Comparison of ENCODE assay signal across 1 cellular context in the genomic region with DNA sequence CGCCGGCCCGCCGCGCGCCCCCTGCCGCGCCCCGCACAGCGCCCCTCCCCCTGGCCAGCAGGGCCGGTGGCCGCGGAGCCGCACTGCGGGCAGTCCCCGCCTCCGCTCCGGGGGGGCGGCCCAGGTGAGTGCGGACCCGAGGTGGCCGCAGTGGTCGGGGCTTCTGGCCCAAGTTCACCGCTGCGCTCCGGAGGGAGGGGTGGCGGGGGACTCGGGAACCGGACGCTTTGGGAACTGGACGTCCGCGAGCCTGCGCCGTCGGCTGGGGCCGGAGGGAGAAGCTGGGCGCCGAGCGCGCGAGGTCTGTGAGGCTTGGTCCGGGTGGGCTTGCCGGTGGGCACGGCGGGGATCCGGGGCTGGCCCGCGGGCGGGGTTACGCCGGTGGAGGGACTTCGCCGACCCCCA.
TF ChIP-seq lines count a peak whose summit lies in the region.

No MANE protein-coding gene starts in this region.

TF ChIP-seq in HEK293, 187 proteins besides CTCF, POLR2A, EP300 and RAD21 (continued from another document and continues in another):
- TF ChIP-seq, protein P1, sequence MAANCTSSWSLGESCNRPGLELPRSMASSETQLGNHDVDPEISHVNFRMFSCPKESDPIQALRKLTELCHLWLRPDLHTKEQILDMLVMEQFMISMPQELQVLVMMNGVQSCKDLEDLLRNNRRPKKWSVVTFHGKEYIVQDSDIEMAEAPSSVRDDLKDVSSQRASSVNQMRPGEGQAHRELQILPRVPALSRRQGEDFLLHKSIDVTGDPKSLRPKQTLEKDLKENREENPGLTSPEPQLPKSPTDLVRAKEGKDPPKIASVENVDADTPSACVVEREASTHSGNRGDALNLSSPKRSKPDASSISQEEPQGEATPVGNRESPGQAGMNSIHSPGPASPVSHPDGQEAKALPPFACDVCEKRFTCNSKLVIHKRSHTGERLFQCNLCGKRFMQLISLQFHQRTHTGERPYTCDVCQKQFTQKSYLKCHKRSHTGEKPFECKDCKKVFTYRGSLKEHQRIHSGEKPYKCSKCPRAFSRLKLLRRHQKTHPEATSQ (tag by site-specific recombination; IDR thresholded peaks at IDR 0.05), result no peak
- TF ChIP-seq HOXC10 (CRISPR knock-in tag; IDR thresholded peaks at IDR 0.05) (no peak), HOXD13 (CRISPR knock-in tag; IDR thresholded peaks at IDR 0.05; ENCODE audit: borderline replicate concordance) (no peak), ZNF792 (tag by site-specific recombination; IDR thresholded peaks at IDR 0.05) (0 out of 2 replicates have a peak, but pooled peaks have one; percentile 39), ZNF23 (tag by site-specific recombination; IDR thresholded peaks at IDR 0.05; ENCODE audit: borderline replicate concordance) (no peak), ZNF623 (tag by site-specific recombination; IDR thresholded peaks at IDR 0.05) (no peak), ZNF433 (tag by site-specific recombination; IDR thresholded peaks at IDR 0.05; ENCODE audit: low read depth) (no peak), ZNF223 (tag by site-specific recombination; IDR thresholded peaks at IDR 0.05) (no peak), ZNF548 (tag by site-specific recombination; IDR thresholded peaks at IDR 0.05) (no peak), ZNF558 (tag by site-specific recombination; IDR thresholded peaks at IDR 0.05) (no peak), SETDB1 (IDR thresholded peaks at IDR 0.05; ENCODE audit: insufficient read length, low read length) (no peak), GFI1B (tag by site-specific recombination; IDR thresholded peaks at IDR 0.05) (no peak), ZNF837 (tag by site-specific recombination; IDR thresholded peaks at IDR 0.05) (no peak), ZNF530 (tag by site-specific recombination; IDR thresholded peaks at IDR 0.05; ENCODE audit: low read depth) (no peak), SP7 (tag by site-specific recombination; IDR thresholded peaks at IDR 0.05) (no peak), ZNF133 (tag by site-specific recombination; IDR thresholded peaks at IDR 0.05) (no peak), SALL2 (tag by site-specific recombination; IDR thresholded peaks at IDR 0.05; ENCODE audit: borderline replicate concordance) (no peak), ZNF416 (tag by site-specific recombination; IDR thresholded peaks at IDR 0.05) (no peak), ZNF302 (tag by site-specific recombination; IDR thresholded peaks at IDR 0.05; ENCODE audit: low read depth) (no peak), ZNF707 (tag by site-specific recombination; IDR thresholded peaks at IDR 0.05) (no peak), ZNF121 (tag by site-specific recombination; IDR thresholded peaks at IDR 0.05) (no peak), ZNF311 (tag by site-specific recombination; IDR thresholded peaks at IDR 0.05; ENCODE audit: borderline replicate concordance) (no peak), ZNF138 (tag by site-specific recombination; IDR thresholded peaks at IDR 0.05; ENCODE audit: borderline replicate concordance) (no peak), KLF10 (tag by site-specific recombination; IDR thresholded peaks at IDR 0.05) (no peak), ZXDB (tag by site-specific recombination; IDR thresholded peaks at IDR 0.05) (no peak), ZNF16 (tag by site-specific recombination; IDR thresholded peaks at IDR 0.05; ENCODE audit: low read depth) (no peak), ZNF140 (tag by site-specific recombination; IDR thresholded peaks at IDR 0.05) (no peak), ZNF239 (tag by site-specific recombination; IDR thresholded peaks at IDR 0.05) (no peak), ZNF274 (IDR thresholded peaks at IDR 0.05; ENCODE audit: low read length) (no peak), ZNF274 (tag by site-specific recombination; IDR thresholded peaks at IDR 0.05; ENCODE audit: borderline replicate concordance) (no peak), ZNF146 (tag by site-specific recombination; IDR thresholded peaks at IDR 0.05) (no peak), ZNF610 (tag by site-specific recombination; IDR thresholded peaks at IDR 0.05; ENCODE audit: borderline replicate concordance) (no peak), ZNF544 (tag by site-specific recombination; IDR thresholded peaks at IDR 0.05) (no peak), ZNF629 (tag by site-specific recombination; IDR thresholded peaks at IDR 0.05) (no peak), ZNF624 (tag by site-specific recombination; IDR thresholded peaks at IDR 0.05) (no peak), ZNF843 (tag by site-specific recombination; IDR thresholded peaks at IDR 0.05) (no peak), ZNF670 (tag by site-specific recombination; IDR thresholded peaks at IDR 0.05; ENCODE audit: low read depth) (no peak)
- TF ChIP-seq, protein P2, sequence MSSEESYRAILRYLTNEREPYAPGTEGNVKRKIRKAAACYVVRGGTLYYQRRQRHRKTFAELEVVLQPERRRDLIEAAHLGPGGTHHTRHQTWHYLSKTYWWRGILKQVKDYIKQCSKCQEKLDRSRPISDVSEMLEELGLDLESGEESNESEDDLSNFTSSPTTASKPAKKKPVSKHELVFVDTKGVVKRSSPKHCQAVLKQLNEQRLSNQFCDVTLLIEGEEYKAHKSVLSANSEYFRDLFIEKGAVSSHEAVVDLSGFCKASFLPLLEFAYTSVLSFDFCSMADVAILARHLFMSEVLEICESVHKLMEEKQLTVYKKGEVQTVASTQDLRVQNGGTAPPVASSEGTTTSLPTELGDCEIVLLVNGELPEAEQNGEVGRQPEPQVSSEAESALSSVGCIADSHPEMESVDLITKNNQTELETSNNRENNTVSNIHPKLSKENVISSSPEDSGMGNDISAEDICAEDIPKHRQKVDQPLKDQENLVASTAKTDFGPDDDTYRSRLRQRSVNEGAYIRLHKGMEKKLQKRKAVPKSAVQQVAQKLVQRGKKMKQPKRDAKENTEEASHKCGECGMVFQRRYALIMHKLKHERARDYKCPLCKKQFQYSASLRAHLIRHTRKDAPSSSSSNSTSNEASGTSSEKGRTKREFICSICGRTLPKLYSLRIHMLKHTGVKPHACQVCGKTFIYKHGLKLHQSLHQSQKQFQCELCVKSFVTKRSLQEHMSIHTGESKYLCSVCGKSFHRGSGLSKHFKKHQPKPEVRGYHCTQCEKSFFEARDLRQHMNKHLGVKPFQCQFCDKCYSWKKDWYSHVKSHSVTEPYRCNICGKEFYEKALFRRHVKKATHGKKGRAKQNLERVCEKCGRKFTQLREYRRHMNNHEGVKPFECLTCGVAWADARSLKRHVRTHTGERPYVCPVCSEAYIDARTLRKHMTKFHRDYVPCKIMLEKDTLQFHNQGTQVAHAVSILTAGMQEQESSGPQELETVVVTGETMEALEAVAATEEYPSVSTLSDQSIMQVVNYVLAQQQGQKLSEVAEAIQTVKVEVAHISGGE (tag by site-specific recombination; conservative IDR thresholded peaks at IDR 0.05; ENCODE audit: low read depth), result no peak
- TF ChIP-seq, protein P3, sequence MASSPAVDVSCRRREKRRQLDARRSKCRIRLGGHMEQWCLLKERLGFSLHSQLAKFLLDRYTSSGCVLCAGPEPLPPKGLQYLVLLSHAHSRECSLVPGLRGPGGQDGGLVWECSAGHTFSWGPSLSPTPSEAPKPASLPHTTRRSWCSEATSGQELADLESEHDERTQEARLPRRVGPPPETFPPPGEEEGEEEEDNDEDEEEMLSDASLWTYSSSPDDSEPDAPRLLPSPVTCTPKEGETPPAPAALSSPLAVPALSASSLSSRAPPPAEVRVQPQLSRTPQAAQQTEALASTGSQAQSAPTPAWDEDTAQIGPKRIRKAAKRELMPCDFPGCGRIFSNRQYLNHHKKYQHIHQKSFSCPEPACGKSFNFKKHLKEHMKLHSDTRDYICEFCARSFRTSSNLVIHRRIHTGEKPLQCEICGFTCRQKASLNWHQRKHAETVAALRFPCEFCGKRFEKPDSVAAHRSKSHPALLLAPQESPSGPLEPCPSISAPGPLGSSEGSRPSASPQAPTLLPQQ (tag by site-specific recombination; IDR thresholded peaks at IDR 0.05), result no peak
- TF ChIP-seq, protein P4, sequence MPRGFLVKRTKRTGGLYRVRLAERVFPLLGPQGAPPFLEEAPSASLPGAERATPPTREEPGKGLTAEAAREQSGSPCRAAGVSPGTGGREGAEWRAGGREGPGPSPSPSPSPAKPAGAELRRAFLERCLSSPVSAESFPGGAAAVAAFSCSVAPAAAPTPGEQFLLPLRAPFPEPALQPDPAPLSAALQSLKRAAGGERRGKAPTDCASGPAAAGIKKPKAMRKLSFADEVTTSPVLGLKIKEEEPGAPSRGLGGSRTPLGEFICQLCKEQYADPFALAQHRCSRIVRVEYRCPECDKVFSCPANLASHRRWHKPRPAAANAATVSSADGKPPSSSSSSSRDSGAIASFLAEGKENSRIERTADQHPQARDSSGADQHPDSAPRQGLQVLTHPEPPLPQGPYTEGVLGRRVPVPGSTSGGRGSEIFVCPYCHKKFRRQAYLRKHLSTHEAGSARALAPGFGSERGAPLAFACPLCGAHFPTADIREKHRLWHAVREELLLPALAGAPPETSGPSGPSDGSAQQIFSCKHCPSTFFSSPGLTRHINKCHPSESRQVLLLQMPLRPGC (tag by site-specific recombination; IDR thresholded peaks at IDR 0.05), result no peak
- TF ChIP-seq, protein P5, sequence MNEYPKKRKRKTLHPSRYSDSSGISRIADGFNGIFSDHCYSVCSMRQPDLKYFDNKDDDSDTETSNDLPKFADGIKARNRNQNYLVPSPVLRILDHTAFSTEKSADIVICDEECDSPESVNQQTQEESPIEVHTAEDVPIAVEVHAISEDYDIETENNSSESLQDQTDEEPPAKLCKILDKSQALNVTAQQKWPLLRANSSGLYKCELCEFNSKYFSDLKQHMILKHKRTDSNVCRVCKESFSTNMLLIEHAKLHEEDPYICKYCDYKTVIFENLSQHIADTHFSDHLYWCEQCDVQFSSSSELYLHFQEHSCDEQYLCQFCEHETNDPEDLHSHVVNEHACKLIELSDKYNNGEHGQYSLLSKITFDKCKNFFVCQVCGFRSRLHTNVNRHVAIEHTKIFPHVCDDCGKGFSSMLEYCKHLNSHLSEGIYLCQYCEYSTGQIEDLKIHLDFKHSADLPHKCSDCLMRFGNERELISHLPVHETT (tag by site-specific recombination; IDR thresholded peaks at IDR 0.05), result no peak
- TF ChIP-seq, protein P6, sequence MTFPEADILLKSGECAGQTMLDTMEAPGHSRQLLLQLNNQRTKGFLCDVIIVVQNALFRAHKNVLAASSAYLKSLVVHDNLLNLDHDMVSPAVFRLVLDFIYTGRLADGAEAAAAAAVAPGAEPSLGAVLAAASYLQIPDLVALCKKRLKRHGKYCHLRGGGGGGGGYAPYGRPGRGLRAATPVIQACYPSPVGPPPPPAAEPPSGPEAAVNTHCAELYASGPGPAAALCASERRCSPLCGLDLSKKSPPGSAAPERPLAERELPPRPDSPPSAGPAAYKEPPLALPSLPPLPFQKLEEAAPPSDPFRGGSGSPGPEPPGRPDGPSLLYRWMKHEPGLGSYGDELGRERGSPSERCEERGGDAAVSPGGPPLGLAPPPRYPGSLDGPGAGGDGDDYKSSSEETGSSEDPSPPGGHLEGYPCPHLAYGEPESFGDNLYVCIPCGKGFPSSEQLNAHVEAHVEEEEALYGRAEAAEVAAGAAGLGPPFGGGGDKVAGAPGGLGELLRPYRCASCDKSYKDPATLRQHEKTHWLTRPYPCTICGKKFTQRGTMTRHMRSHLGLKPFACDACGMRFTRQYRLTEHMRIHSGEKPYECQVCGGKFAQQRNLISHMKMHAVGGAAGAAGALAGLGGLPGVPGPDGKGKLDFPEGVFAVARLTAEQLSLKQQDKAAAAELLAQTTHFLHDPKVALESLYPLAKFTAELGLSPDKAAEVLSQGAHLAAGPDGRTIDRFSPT (tag by site-specific recombination; IDR thresholded peaks at IDR 0.05), result 0 out of 2 replicates have a peak, but pooled peaks have one; percentile 45
- TF ChIP-seq, protein P7, sequence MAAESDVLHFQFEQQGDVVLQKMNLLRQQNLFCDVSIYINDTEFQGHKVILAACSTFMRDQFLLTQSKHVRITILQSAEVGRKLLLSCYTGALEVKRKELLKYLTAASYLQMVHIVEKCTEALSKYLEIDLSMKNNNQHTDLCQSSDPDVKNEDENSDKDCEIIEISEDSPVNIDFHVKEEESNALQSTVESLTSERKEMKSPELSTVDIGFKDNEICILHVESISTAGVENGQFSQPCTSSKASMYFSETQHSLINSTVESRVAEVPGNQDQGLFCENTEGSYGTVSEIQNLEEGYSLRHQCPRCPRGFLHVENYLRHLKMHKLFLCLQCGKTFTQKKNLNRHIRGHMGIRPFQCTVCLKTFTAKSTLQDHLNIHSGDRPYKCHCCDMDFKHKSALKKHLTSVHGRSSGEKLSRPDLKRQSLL (tag by site-specific recombination; IDR thresholded peaks at IDR 0.05), result no peak
- TF ChIP-seq, protein P8, sequence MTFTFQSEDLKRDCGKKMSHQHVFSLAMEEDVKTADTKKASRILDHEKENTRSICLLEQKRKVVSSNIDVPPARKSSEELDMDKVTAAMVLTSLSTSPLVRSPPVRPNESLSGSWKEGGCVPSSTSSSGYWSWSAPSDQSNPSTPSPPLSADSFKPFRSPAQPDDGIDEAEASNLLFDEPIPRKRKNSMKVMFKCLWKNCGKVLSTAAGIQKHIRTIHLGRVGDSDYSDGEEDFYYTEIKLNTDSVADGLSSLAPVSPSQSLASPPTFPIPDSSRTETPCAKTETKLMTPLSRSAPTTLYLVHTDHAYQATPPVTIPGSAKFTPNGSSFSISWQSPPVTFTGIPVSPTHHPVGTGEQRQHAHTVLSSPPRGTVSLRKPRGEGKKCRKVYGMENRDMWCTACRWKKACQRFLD (tag by site-specific recombination; IDR thresholded peaks at IDR 0.05), result no peak
- TF ChIP-seq, protein P9, sequence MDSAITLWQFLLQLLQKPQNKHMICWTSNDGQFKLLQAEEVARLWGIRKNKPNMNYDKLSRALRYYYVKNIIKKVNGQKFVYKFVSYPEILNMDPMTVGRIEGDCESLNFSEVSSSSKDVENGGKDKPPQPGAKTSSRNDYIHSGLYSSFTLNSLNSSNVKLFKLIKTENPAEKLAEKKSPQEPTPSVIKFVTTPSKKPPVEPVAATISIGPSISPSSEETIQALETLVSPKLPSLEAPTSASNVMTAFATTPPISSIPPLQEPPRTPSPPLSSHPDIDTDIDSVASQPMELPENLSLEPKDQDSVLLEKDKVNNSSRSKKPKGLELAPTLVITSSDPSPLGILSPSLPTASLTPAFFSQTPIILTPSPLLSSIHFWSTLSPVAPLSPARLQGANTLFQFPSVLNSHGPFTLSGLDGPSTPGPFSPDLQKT (IDR thresholded peaks at IDR 0.05; ENCODE audit: borderline replicate concordance, low read depth, low read length), result no peak
